In the genomic region with DNA sequence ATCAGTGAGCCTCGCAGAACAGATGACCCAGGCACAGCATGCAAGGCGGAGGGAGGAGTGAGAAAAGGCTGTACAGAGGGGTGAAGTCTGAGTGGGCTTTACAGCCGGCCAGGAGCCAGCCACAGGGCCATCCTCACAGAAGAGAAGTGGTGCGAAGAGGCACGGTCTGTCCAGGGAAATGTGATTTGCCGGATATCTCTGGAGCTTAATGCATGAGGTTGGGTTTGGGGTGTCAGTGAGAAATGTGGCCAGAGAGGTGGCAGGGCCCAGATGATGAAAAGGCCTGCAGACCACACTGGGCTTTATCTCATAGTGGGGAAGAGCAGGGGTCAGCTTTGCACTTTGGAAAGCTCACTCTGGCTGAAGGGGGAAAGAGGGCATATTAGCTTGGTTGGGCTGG, we compare ENCODE assay signal across 18 cellular contexts.
A peak's percentile ranks its signal among the peaks of the same experiment; 100 is the strongest.
DNase-seq lines count a peak whose midpoint lies in the region; ATAC-seq and TF ChIP-seq lines count a peak whose summit lies in the region.
"Had no signal": no experiment of that assay in that cellular context is flagged by ENCODE, and none has a peak within 500 bp of the region (broad histone marks: within the 10 kb centered on the region; RNA-seq: fewer than 3 reads in every experiment).

No MANE protein-coding gene starts in this region.

- H3K27ac ChIP-seq in heart left ventricle (no peak overlapping the region), endodermal cell (ENCODE audit: low read depth, low read length) (no peak overlapping the region), neural progenitor cell (no peak overlapping the region)
- H3K27ac ChIP-seq: C4-2B had no signal

- H3K9ac ChIP-seq in endodermal cell (ENCODE audit: extremely low read depth, low read length, poor library complexity, severe bottlenecking) (no peak overlapping the region), neural progenitor cell (no peak overlapping the region)

- peaks cover 5% of the 10 kb centered on the region for H3K27me3 Mint-ChIP-seq in endodermal cell (ENCODE audit: insufficient read depth)
- peaks cover 4% of the 10 kb centered on the region for H3K27me3 Mint-ChIP-seq in neural progenitor cell (ENCODE audit: insufficient read depth, low read depth)
- peaks cover 12% of the 10 kb centered on the region for H3K27me3 Mint-ChIP-seq in activated naive CD4-positive, alpha-beta T cell treated with anti-CD3 and anti-CD28 coated beads for 36 hours (ENCODE audit: low read depth)

- H3K4me3 Mint-ChIP-seq in endodermal cell (no peak overlapping the region), neural progenitor cell (no peak overlapping the region)
- H3K4me3 Mint-ChIP-seq in activated naive CD4-positive, alpha-beta T cell treated with anti-CD3 and anti-CD28 coated beads for 36 hours: no peak overlapping the region
- H3K4me3 Mint-ChIP-seq: CD4-positive, alpha-beta T cell; IgD-negative memory B cell had no signal

- no peaks in the 10 kb centered on the region for H4K20me1 ChIP-seq in neural progenitor cell (ENCODE audit: low read depth)

- CTCF ChIA-PET in activated naive CD4-positive, alpha-beta T cell treated with anti-CD3 and anti-CD28 coated beads for 36 hours (lab: Charles Lee): interaction anchor here (1.0 kb wide), 1 partner anchor 16 kb away, joined by 3 read pairs; no protein-coding TSS in a partner anchor

- H3K4me1 ChIP-seq in heart left ventricle (no peaks in the 10 kb centered on the region), endodermal cell (ENCODE audit: control insufficient read depth, insufficient read depth, low read length) (no peaks in the 10 kb centered on the region), neural progenitor cell (no peaks in the 10 kb centered on the region)
- H3K4me1 ChIP-seq: Caco-2 had no signal

- WGBS in heart left ventricle, 4 donors: 62 to 74% (median 68%) methylated on average over 6 of the region's 6 CpGs
- 86 to 90% methylated on average over 4 to 6 of the region's 6 CpGs for WGBS in endodermal cell (ENCODE audit: insufficient coverage in 1 of 2, insufficient read length in 1 of 2), 2 experiments

- no peak for ATAC-seq in heart left ventricle
- ATAC-seq: HepG2 had no signal

- H3K4me3 ChIP-seq in heart left ventricle (no peak overlapping the region), endodermal cell (ENCODE audit: low read length) (no peak overlapping the region), neural progenitor cell (no peak overlapping the region)

- no peaks in the 10 kb centered on the region for H3F3A ChIP-seq in neural progenitor cell (ENCODE audit: low read depth)

- TF ChIP-seq CTCF in heart left ventricle (IDR thresholded peaks at IDR 0.05) (no peak), endodermal cell (conservative IDR thresholded peaks at IDR 0.05) (no peak), neural progenitor cell (IDR thresholded peaks at IDR 0.05) (no peak)

- H3K9me3 Mint-ChIP-seq in endodermal cell (no peaks in the 10 kb centered on the region), neural progenitor cell (peaks cover 4% of the 10 kb centered on the region)
- H3K9me3 Mint-ChIP-seq in activated naive CD4-positive, alpha-beta T cell treated with anti-CD3 and anti-CD28 coated beads for 36 hours: no peaks in the 10 kb centered on the region
- H3K9me3 Mint-ChIP-seq: CD4-positive, alpha-beta T cell had no signal

- peak; percentile 26 for DNase-seq in cardiac septum (ENCODE audit: low spot score)
- DNase-seq in heart left ventricle: no peak
- DNase-seq in endodermal cell: peak; percentile 27
- DNase-seq in neural progenitor cell (ENCODE audit: low spot score): no peak
- DNase-seq in EL: no peak
- DNase-seq in activated naive CD4-positive, alpha-beta T cell treated with anti-CD3 and anti-CD28 coated beads for 36 hours: no peak
- DNase-seq in DMS53 (lab: John Stamatoyannopoulos, UW): no peak
- DNase-seq: ACHN; AML-193; Caco-2; CD4-positive, alpha-beta T cell; DMS79; GF-D8; GOT3; H7 had no signal

- H3K79me2 ChIP-seq in neural progenitor cell (ENCODE audit: low read depth): no peaks in the 10 kb centered on the region

- H3K4me1 Mint-ChIP-seq in endodermal cell (peaks cover 6% of the 10 kb centered on the region), neural progenitor cell (peaks cover 10% of the 10 kb centered on the region)
- H3K4me1 Mint-ChIP-seq in activated naive CD4-positive, alpha-beta T cell treated with anti-CD3 and anti-CD28 coated beads for 36 hours (ENCODE audit: low read depth): no peaks in the 10 kb centered on the region
- H3K4me1 Mint-ChIP-seq: IgD-negative memory B cell had no signal

- H3K27ac Mint-ChIP-seq in endodermal cell: no peak overlapping the region
- H3K27ac Mint-ChIP-seq in neural progenitor cell: peak overlapping the region; percentile 27
- no peak overlapping the region for H3K27ac Mint-ChIP-seq in activated naive CD4-positive, alpha-beta T cell treated with anti-CD3 and anti-CD28 coated beads for 36 hours
- H3K27ac Mint-ChIP-seq: CD4-positive, alpha-beta T cell; IgD-negative memory B cell had no signal

- no peaks in the 10 kb centered on the region for H3K36me3 Mint-ChIP-seq in endodermal cell (ENCODE audit: low read depth)
- H3K36me3 Mint-ChIP-seq in neural progenitor cell: no peaks in the 10 kb centered on the region
- H3K36me3 Mint-ChIP-seq in activated naive CD4-positive, alpha-beta T cell treated with anti-CD3 and anti-CD28 coated beads for 36 hours (ENCODE audit: low read depth): no peaks in the 10 kb centered on the region

- no peak overlapping the region for H2AFZ ChIP-seq in neural progenitor cell (replicated peaks)

- intact Hi-C loops in cardiac septum (cut with DNase I): no loop called here
- intact Hi-C loops in heart left ventricle (cut with DNase I): no loop called here
- intact Hi-C loops in activated naive CD4-positive, alpha-beta T cell treated with anti-CD3 and anti-CD28 coated beads for 36 hours (cut with micrococcal nuclease): no loop called here

- no peak for TF ChIP-seq POLR2A in heart left ventricle (IDR thresholded peaks at IDR 0.05)

- H3K36me3 ChIP-seq in heart left ventricle (no peaks in the 10 kb centered on the region), endodermal cell (ENCODE audit: control insufficient read depth, insufficient read depth, low read length) (no peaks in the 10 kb centered on the region), neural progenitor cell (no peaks in the 10 kb centered on the region)

- H3K4me2 ChIP-seq in neural progenitor cell: no peak overlapping the region

- H3K9me3 ChIP-seq in heart left ventricle: no peaks in the 10 kb centered on the region
- no peaks in the 10 kb centered on the region for H3K9me3 ChIP-seq in endodermal cell (ENCODE audit: control insufficient read depth, low read length)
- no peaks in the 10 kb centered on the region for H3K9me3 ChIP-seq in neural progenitor cell (ENCODE audit: low read depth)
- H3K9me3 ChIP-seq: Caco-2 had no signal

- peaks cover 0 to 19% (median 5%) of the 10 kb centered on the region in 9 donors for H3K27me3 ChIP-seq in heart left ventricle
- no peaks in the 10 kb centered on the region for H3K27me3 ChIP-seq in endodermal cell (ENCODE audit: control insufficient read depth, insufficient read depth, low read length, poor library complexity, severe bottlenecking)
- H3K27me3 ChIP-seq in neural progenitor cell: no peaks in the 10 kb centered on the region

Comparison
In these comparisons a context has a peak if more than half of its experiments do, and no peak if none do; other contexts are left out.
1. DNase-seq: peak in cardiac septum (single experiment) and endodermal cell (single experiment); none in heart left ventricle (0 of 5), neural progenitor cell (single experiment), EL (single experiment), activated naive CD4-positive, alpha-beta T cell treated with anti-CD3 and anti-CD28 coated beads for 36 hours (single experiment) and DMS53 (single experiment).